Comparison of ENCODE assay signal across 8 cellular contexts in the genomic region with DNA sequence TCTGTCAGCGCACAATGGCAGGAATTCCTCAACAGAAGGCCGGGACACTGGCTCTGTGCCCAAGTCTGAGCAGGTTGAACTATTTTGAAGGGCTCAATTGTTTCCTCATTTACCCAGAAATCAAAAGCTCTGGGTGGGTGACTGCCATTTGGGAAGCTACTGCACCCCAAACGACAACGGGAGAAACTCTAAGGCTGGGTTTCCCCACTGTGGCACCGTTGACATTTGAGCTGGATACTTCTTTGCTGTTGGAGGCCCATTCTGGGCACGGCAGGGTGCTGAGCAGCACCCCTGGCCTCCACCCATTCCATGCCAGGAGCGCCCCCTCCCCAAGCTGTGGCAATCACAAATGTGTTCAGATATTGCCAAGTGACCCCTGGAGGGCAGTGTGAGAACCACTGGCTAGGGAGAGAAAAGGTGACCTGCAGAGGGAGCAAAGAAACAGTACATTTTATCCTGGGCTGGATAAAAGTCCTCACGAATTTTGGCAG.
DNase-seq lines count a peak whose midpoint lies in the region; ATAC-seq and TF ChIP-seq lines count a peak whose summit lies in the region.

No MANE protein-coding gene starts in this region.

- H3K9me3 ChIP-seq in prostate gland = no peaks in the 10 kb centered on the region

- no peak overlapping the region for H3K4me3 ChIP-seq in AG10803 (ENCODE audit: low read length)
- H3K4me3 ChIP-seq in prostate gland = no peak overlapping the region

- H3K4me1 ChIP-seq in prostate gland (replicated peaks) = no peaks in the 10 kb centered on the region

- POLR2A ChIA-PET in HEK293T (lab: Yijun Ruan, JAX) = interaction anchor here (1.2 kb wide), 1 partner anchor 78 kb away, joined by 3 read pairs; no protein-coding TSS in a partner anchor
- POLR2A ChIA-PET in RWPE1 (lab: Yijun Ruan, JAX; ENCODE audit: low non-redundant PET) = no interaction called here

- no peaks in the 10 kb centered on the region for H3K27me3 ChIP-seq in prostate gland (replicated peaks; ENCODE audit: insufficient read depth)

- CTCF ChIA-PET in HEK293T (lab: Yijun Ruan, JAX) = interaction anchor here (0.6 to 2.8 kb wide), 6 partner anchors 26 to 82 kb away, joined by 3 to 20 read pairs (median 3); no protein-coding TSS in a partner anchor
- CTCF ChIA-PET in RWPE1 (lab: Yijun Ruan, JAX) = interaction anchor here (0.6 to 2.4 kb wide), 22 partner anchors 8 to 271 kb away, joined by 3 to 39 read pairs (median 4); a partner anchor contains a TSS

- H3K27ac ChIP-seq in RWPE1 (peak overlapping the region; percentile 55), prostate gland (no peak overlapping the region)

- intact Hi-C loops in prostate gland (cut with DNase I) = loop anchor here (1.0 to 5.0 kb wide), 3 partner anchors 78 to 250 kb away; no protein-coding TSS in a partner anchor

- no peak for ATAC-seq in GM19324 (IDR thresholded peaks at IDR 0.05; ENCODE audit: low FRiP score, unreplicated experiment)

- no peaks in the 10 kb centered on the region for H3K36me3 ChIP-seq in prostate gland

- TF ChIP-seq CTCF in AG10803 (conservative IDR thresholded peaks at IDR 0.05; ENCODE audit: low read length) (peak; percentile 85), RWPE1 (conservative IDR thresholded peaks at IDR 0.05; ENCODE audit: low read depth) (no peak; the same call in 1 of the 2 replicates), prostate gland (IDR thresholded peaks at IDR 0.05) (peak in 3 of 4 experiments; percentile 11 to 75 (median 28))

- 31% methylated on average over 8 of the region's 8 CpGs for WGBS in prostate gland

- no peak for TF ChIP-seq POLR2A in prostate gland (IDR thresholded peaks at IDR 0.05)

- DNase-seq in AG10803 (ENCODE audit: low read depth) (peak; percentile 47), HEK293T (ENCODE audit: extremely low spot score) (peak; percentile 58), RWPE1 (ENCODE audit: low spot score) (peak; percentile 40), fibroblast of peridontal ligament (ENCODE audit: extremely low read depth) (peak; percentile 75), prostate gland (ENCODE audit: low spot score) (no peak), GM19240 (ENCODE audit: insufficient read length, low spot score) (no peak), anterior cingulate cortex (lab: John Stamatoyannopoulos, UW) (no peak)

TF ChIP-seq in HEK293T, 16 proteins besides CTCF, POLR2A, EP300 and RAD21:
- no peak for TF ChIP-seq L3MBTL2 (conservative IDR thresholded peaks at IDR 0.05)
- TF ChIP-seq FOXM1 (IDR thresholded peaks at IDR 0.05; ENCODE audit: borderline replicate concordance) = no peak
- TF ChIP-seq FOXA1 (IDR thresholded peaks at IDR 0.05) = no peak
- no peak for TF ChIP-seq TARDBP (IDR thresholded peaks at IDR 0.05)
- TF ChIP-seq ELF4 (IDR thresholded peaks at IDR 0.05) = no peak
- no peak for TF ChIP-seq HDGF (IDR thresholded peaks at IDR 0.05; ENCODE audit: borderline replicate concordance)
- TF ChIP-seq, protein P1, sequence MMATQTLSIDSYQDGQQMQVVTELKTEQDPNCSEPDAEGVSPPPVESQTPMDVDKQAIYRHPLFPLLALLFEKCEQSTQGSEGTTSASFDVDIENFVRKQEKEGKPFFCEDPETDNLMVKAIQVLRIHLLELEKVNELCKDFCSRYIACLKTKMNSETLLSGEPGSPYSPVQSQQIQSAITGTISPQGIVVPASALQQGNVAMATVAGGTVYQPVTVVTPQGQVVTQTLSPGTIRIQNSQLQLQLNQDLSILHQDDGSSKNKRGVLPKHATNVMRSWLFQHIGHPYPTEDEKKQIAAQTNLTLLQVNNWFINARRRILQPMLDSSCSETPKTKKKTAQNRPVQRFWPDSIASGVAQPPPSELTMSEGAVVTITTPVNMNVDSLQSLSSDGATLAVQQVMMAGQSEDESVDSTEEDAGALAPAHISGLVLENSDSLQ (IDR thresholded peaks at IDR 0.05) = no peak
- no peak for TF ChIP-seq CTBP1 (IDR thresholded peaks at IDR 0.05; ENCODE audit: borderline replicate concordance)
- no peak for TF ChIP-seq LEF1 (IDR thresholded peaks at IDR 0.05; ENCODE audit: borderline replicate concordance)
- no peak for TF ChIP-seq ZNF384 (IDR thresholded peaks at IDR 0.05)
- no peak for TF ChIP-seq NFRKB (IDR thresholded peaks at IDR 0.05)
- TF ChIP-seq SUZ12 (IDR thresholded peaks at IDR 0.05) = no peak
- TF ChIP-seq ARNT (IDR thresholded peaks at IDR 0.05) = no peak
- TF ChIP-seq SP1 (IDR thresholded peaks at IDR 0.05) = no peak
- no peak for TF ChIP-seq FOXK2 (IDR thresholded peaks at IDR 0.05)
- no peak for TF ChIP-seq BHLHE40 (IDR thresholded peaks at IDR 0.05; ENCODE audit: borderline replicate concordance)

Comparison
In these comparisons a context has a peak if more than half of its experiments do, and no peak if none do; other contexts are left out.
1. DNase-seq: peak in AG10803 (single experiment), HEK293T (single experiment), RWPE1 (single experiment) and fibroblast of peridontal ligament (single experiment); none in prostate gland (single experiment), GM19240 (single experiment) and anterior cingulate cortex (0 of 58).